ENCODE assay signal across 2 cellular contexts in the genomic region with DNA sequence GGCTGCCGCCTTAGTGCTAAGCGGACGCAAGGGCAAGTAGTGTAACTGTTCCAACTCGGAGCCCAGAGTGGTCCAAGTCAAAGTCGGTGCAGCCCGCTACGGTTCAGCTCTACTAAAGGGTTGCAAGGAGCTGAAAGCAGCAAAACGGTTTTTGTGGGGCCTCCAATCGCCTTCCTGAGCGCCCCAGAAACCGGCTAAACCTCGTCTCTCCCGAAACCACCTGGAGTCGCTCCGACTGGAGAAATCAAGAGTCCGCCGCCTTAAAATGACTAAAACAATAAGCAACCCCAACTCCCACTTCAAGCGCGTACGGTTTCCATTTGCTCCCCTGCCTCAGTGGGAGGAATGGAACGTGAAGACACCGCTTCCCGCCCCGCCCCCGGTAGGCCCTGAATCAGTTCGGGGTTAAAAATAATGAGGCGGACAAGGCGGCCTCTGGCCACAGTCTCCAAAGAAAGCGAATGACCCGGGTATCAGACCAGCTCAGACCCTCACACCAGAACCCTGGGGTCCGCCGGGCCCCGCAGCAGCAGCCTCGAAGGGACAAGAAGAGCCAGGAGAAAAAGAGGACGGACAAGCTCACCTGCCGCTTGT.
TF ChIP-seq lines count a peak whose summit lies in the region.

No MANE protein-coding gene starts in this region.

TF ChIP-seq in PFSK-1, 5 proteins besides CTCF, POLR2A, EP300 and RAD21:
- TF ChIP-seq, protein P1, sequence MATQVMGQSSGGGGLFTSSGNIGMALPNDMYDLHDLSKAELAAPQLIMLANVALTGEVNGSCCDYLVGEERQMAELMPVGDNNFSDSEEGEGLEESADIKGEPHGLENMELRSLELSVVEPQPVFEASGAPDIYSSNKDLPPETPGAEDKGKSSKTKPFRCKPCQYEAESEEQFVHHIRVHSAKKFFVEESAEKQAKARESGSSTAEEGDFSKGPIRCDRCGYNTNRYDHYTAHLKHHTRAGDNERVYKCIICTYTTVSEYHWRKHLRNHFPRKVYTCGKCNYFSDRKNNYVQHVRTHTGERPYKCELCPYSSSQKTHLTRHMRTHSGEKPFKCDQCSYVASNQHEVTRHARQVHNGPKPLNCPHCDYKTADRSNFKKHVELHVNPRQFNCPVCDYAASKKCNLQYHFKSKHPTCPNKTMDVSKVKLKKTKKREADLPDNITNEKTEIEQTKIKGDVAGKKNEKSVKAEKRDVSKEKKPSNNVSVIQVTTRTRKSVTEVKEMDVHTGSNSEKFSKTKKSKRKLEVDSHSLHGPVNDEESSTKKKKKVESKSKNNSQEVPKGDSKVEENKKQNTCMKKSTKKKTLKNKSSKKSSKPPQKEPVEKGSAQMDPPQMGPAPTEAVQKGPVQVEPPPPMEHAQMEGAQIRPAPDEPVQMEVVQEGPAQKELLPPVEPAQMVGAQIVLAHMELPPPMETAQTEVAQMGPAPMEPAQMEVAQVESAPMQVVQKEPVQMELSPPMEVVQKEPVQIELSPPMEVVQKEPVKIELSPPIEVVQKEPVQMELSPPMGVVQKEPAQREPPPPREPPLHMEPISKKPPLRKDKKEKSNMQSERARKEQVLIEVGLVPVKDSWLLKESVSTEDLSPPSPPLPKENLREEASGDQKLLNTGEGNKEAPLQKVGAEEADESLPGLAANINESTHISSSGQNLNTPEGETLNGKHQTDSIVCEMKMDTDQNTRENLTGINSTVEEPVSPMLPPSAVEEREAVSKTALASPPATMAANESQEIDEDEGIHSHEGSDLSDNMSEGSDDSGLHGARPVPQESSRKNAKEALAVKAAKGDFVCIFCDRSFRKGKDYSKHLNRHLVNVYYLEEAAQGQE (IDR thresholded peaks at IDR 0.05; ENCODE audit: insufficient read depth in 1 of 2, low read depth in 2 of 2, low read length in 2 of 2), result no peak
- TF ChIP-seq SIN3A (IDR thresholded peaks at IDR 0.05; ENCODE audit: borderline replicate concordance, insufficient read depth, low read length), result no peak
- TF ChIP-seq TAF1 (IDR thresholded peaks at IDR 0.05; ENCODE audit: borderline replicate concordance, insufficient read depth, low read length), result 0 out of 2 replicates have a peak, but pooled peaks have one; percentile 20
- TF ChIP-seq POLR2AphosphoS5 (IDR thresholded peaks at IDR 0.05; ENCODE audit: low read depth, low read length), result no peak
- TF ChIP-seq FOXP2 (optimal IDR thresholded peaks at IDR 0.05; ENCODE audit: borderline replicate concordance, extremely low read depth, extremely low read length, insufficient read depth), result no peak

TF ChIP-seq in GM12878, 131 proteins besides CTCF, POLR2A, EP300 and RAD21:
- TF ChIP-seq, protein P2, sequence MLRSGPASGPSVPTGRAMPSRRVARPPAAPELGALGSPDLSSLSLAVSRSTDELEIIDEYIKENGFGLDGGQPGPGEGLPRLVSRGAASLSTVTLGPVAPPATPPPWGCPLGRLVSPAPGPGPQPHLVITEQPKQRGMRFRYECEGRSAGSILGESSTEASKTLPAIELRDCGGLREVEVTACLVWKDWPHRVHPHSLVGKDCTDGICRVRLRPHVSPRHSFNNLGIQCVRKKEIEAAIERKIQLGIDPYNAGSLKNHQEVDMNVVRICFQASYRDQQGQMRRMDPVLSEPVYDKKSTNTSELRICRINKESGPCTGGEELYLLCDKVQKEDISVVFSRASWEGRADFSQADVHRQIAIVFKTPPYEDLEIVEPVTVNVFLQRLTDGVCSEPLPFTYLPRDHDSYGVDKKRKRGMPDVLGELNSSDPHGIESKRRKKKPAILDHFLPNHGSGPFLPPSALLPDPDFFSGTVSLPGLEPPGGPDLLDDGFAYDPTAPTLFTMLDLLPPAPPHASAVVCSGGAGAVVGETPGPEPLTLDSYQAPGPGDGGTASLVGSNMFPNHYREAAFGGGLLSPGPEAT (IDR thresholded peaks at IDR 0.05; ENCODE audit: low read depth), result 0 out of 2 replicates have a peak, but pooled peaks have one; percentile 5
- TF ChIP-seq ETV6 (conservative IDR thresholded peaks at IDR 0.05 in 1 of 2, IDR thresholded peaks at IDR 0.05 in 1 of 2; ENCODE audit: borderline replicate concordance in 1 of 2, low read depth in 1 of 2) (peak in 1 of 2 experiments; percentile 14; a peak in 1 of 4 replicates), RCOR1 (conservative IDR thresholded peaks at IDR 0.05; ENCODE audit: low read depth, low read length) (no peak), CBFB (IDR thresholded peaks at IDR 0.05; ENCODE audit: low read depth) (no peak), TBL1XR1 (IDR thresholded peaks at IDR 0.05; ENCODE audit: low read depth, low read length) (no peak), SIN3A (IDR thresholded peaks at IDR 0.05; ENCODE audit: low read depth, low read length) (peak; percentile 5; the same call in 1 of the 2 replicates), EZH2 (IDR thresholded peaks at IDR 0.05; ENCODE audit: borderline replicate concordance, control insufficient read depth, low read depth, low read length) (no peak), CBX5 (IDR thresholded peaks at IDR 0.05; ENCODE audit: low read depth) (no peak), MEF2B (IDR thresholded peaks at IDR 0.05; ENCODE audit: partially characterized antibody, poor library complexity, severe bottlenecking) (no peak)
- TF ChIP-seq, protein P3, sequence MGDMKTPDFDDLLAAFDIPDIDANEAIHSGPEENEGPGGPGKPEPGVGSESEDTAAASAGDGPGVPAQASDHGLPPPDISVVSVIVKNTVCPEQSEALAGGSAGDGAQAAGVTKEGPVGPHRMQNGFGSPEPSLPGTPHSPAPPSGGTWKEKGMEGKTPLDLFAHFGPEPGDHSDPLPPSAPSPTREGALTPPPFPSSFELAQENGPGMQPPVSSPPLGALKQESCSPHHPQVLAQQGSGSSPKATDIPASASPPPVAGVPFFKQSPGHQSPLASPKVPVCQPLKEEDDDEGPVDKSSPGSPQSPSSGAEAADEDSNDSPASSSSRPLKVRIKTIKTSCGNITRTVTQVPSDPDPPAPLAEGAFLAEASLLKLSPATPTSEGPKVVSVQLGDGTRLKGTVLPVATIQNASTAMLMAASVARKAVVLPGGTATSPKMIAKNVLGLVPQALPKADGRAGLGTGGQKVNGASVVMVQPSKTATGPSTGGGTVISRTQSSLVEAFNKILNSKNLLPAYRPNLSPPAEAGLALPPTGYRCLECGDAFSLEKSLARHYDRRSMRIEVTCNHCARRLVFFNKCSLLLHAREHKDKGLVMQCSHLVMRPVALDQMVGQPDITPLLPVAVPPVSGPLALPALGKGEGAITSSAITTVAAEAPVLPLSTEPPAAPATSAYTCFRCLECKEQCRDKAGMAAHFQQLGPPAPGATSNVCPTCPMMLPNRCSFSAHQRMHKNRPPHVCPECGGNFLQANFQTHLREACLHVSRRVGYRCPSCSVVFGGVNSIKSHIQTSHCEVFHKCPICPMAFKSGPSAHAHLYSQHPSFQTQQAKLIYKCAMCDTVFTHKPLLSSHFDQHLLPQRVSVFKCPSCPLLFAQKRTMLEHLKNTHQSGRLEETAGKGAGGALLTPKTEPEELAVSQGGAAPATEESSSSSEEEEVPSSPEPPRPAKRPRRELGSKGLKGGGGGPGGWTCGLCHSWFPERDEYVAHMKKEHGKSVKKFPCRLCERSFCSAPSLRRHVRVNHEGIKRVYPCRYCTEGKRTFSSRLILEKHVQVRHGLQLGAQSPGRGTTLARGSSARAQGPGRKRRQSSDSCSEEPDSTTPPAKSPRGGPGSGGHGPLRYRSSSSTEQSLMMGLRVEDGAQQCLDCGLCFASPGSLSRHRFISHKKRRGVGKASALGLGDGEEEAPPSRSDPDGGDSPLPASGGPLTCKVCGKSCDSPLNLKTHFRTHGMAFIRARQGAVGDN (IDR thresholded peaks at IDR 0.05), result no peak
- TF ChIP-seq, protein P4, sequence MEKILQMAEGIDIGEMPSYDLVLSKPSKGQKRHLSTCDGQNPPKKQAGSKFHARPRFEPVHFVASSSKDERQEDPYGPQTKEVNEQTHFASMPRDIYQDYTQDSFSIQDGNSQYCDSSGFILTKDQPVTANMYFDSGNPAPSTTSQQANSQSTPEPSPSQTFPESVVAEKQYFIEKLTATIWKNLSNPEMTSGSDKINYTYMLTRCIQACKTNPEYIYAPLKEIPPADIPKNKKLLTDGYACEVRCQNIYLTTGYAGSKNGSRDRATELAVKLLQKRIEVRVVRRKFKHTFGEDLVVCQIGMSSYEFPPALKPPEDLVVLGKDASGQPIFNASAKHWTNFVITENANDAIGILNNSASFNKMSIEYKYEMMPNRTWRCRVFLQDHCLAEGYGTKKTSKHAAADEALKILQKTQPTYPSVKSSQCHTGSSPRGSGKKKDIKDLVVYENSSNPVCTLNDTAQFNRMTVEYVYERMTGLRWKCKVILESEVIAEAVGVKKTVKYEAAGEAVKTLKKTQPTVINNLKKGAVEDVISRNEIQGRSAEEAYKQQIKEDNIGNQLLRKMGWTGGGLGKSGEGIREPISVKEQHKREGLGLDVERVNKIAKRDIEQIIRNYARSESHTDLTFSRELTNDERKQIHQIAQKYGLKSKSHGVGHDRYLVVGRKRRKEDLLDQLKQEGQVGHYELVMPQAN (conservative IDR thresholded peaks at IDR 0.05), result 0 out of 2 replicates have a peak, but pooled peaks have one; percentile 79
